8 cellular contexts compared by ENCODE assay signal in the genomic region with DNA sequence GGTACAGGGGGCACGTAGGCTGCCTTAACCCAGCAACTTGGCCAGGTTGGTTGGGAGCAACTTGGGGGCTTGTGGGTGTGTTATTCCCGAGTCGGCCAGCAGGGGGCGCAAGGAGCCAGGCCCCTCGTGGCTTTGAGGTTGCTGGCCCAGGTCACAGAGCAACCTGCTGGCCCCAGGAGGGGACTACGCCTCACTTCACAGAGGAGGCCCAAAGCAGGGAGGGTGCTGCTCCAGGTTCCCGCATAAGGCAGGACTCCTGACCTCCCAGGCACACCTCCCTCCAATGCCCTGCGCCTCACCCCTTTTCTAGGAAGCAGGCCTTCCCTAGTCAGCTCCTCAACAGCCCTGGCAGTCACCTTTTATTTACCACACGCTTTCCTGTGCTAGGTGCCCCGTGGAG. TPM values are rescaled to one million over a fixed set of nuclear protein-coding genes. Genes with fewer than 3 reads are reported as not detected.
A peak's percentile ranks its signal among the peaks of the same experiment; 100 is the strongest.
DNase-seq lines count a peak whose midpoint lies in the region; ATAC-seq and TF ChIP-seq lines count a peak whose summit lies in the region.

No MANE protein-coding gene starts in this region.

- H3K36me3 Mint-ChIP-seq in T-helper 17 cell (ENCODE audit: low read depth) = no peaks in the 10 kb centered on the region

- H3K27me3 ChIP-seq in adipocyte (replicated peaks; ENCODE audit: control insufficient read depth, insufficient read depth, low read length) (no peaks in the 10 kb centered on the region), hepatocyte (no peaks in the 10 kb centered on the region)

- H3K9ac ChIP-seq in adipocyte (ENCODE audit: low read length) = no peak overlapping the region

- peak; percentile 30 for DNase-seq in NCI-H2171 treated with DMSO at 0.1 percent for 48 hours (lab: John Stamatoyannopoulos, UW)
- no peak for DNase-seq in NCI-H2171 (lab: John Stamatoyannopoulos, UW)
- DNase-seq in KG1 (lab: John Stamatoyannopoulos, UW) = peak; percentile 75
- DNase-seq in T-helper 17 cell = peak; percentile 68 to 82 (median 76)
- peak; percentile 79 for DNase-seq in adipocyte (ENCODE audit: low read depth)
- peak; percentile 79 for DNase-seq in hepatocyte (ENCODE audit: low spot score)
- DNase-seq in stimulated activated CD4-positive, alpha-beta T cell treated with anti-CD3 and anti-CD28 coated beads, Interleukin-12 subunit alpha, Interleukin-12 subunit beta, amount 100 ng/mL, for 4 hours = peak; percentile 86
- no peak for DNase-seq in pons (ENCODE audit: low spot score)

- H3K9me3 ChIP-seq in T-helper 17 cell (ENCODE audit: control insufficient read depth, low read length, poor library complexity, severe bottlenecking) = no peaks in the 10 kb centered on the region
- H3K9me3 ChIP-seq in adipocyte (ENCODE audit: control insufficient read depth, low read length) = no peaks in the 10 kb centered on the region
- H3K9me3 ChIP-seq in hepatocyte (ENCODE audit: low read depth) = no peaks in the 10 kb centered on the region

- H3K27ac Mint-ChIP-seq in T-helper 17 cell = peak overlapping the region; percentile 39

- no peak overlapping the region for H3K27ac ChIP-seq in hepatocyte

- no peak overlapping the region for H3K4me3 ChIP-seq in adipocyte (ENCODE audit: low read length)
- no peak overlapping the region for H3K4me3 ChIP-seq in hepatocyte

- H3K4me1 ChIP-seq in adipocyte (ENCODE audit: control insufficient read depth, insufficient read depth, low read length) (peaks cover 11% of the 10 kb centered on the region), hepatocyte (ENCODE audit: insufficient read depth) (no peaks in the 10 kb centered on the region)

- H4K20me1 ChIP-seq in hepatocyte (ENCODE audit: insufficient read depth, poor library complexity, severe bottlenecking) = no peaks in the 10 kb centered on the region

- 42% methylated on average over 8 of the region's 10 CpGs for WGBS in hepatocyte (ENCODE audit: low lambda C conversion rate, missing lambda C conversion rate)

- ATAC-seq in T-helper 17 cell = peak; percentile 96

- H2AFZ ChIP-seq in hepatocyte = no peak overlapping the region

- H3K36me3 ChIP-seq in adipocyte (ENCODE audit: control insufficient read depth, insufficient read depth, low read length, severe bottlenecking) (no peaks in the 10 kb centered on the region), hepatocyte (replicated peaks; ENCODE audit: insufficient read depth, low read depth) (no peaks in the 10 kb centered on the region)

- peaks cover 10% of the 10 kb centered on the region for H3K4me1 Mint-ChIP-seq in T-helper 17 cell

- H3K27me3 Mint-ChIP-seq in T-helper 17 cell = no peaks in the 10 kb centered on the region

- no peaks in the 10 kb centered on the region for H3K9me2 ChIP-seq in hepatocyte (replicated peaks; ENCODE audit: insufficient read depth)

- H3K4me2 ChIP-seq in hepatocyte = no peak overlapping the region

- no peaks in the 10 kb centered on the region for H3K79me2 ChIP-seq in hepatocyte

- peak; percentile 77 for TF ChIP-seq CTCF in hepatocyte (IDR thresholded peaks at IDR 0.05; ENCODE audit: poor library complexity)

- H3K4me3 Mint-ChIP-seq in T-helper 17 cell = peak overlapping the region; percentile 25

RNA-seq across cellular contexts. Expression of a gene that starts 18.1 kb away (rescaled TPM):
- total RNA-seq in T-helper 17 cell (1 to 10 TPM; 4.8 to 5.7 TPM), hepatocyte (5.1 and 7.9 TPM in 2 replicates)
- 8.4 and 8.7 TPM in 2 replicates for polyA plus RNA-seq in hepatocyte

RNA-seq across cellular contexts. Expression of a gene that starts 18.3 kb away (rescaled TPM):
- total RNA-seq in T-helper 17 cell (10 to 100 TPM; 28.9 to 30.3 TPM), hepatocyte (28.8 and 30.7 TPM in 2 replicates)
- 46.8 and 55.6 TPM in 2 replicates for polyA plus RNA-seq in hepatocyte

RNA-seq across cellular contexts. Expression of a gene that starts 34.1 kb away (rescaled TPM):
- total RNA-seq in T-helper 17 cell (10 to 100 TPM; 33.7 to 48.1 TPM), hepatocyte (21.9 and 27.3 TPM in 2 replicates)
- 38.5 and 59.6 TPM in 2 replicates for polyA plus RNA-seq in hepatocyte

RNA-seq across cellular contexts. Expression of a gene that starts 45.3 kb away (rescaled TPM):
- total RNA-seq in T-helper 17 cell = 1 to 10 TPM; 7.7 to 7.8 TPM
- 18.9 and 22.5 TPM in 2 replicates for total RNA-seq in hepatocyte
- polyA plus RNA-seq in hepatocyte = 32.6 and 37.4 TPM in 2 replicates

RNA-seq across cellular contexts. Expression of a gene that starts 57.1 kb away (rescaled TPM):
- total RNA-seq in T-helper 17 cell = under 1 TPM in 1 of 2 donors, not detected in 1; 0.45 TPM
- total RNA-seq in hepatocyte = 12.6 and 20.3 TPM in 2 replicates
- polyA plus RNA-seq in hepatocyte = 25.7 and 32.3 TPM in 2 replicates

Comparison
In these comparisons a context has a peak if more than half of its experiments do, and no peak if none do; other contexts are left out.
1. DNase-seq: peak in NCI-H2171 treated with DMSO at 0.1 percent for 48 hours (single experiment), KG1 (single experiment), T-helper 17 cell (3 of 3), adipocyte (single experiment), hepatocyte (single experiment) and stimulated activated CD4-positive, alpha-beta T cell treated with anti-CD3 and anti-CD28 coated beads, Interleukin-12 subunit alpha, Interleukin-12 subunit beta, amount 100 ng/mL, for 4 hours (single experiment); none in NCI-H2171 (single experiment) and pons (single experiment).